Comparison of ENCODE assay signal across 25 cellular contexts in the genomic region with DNA sequence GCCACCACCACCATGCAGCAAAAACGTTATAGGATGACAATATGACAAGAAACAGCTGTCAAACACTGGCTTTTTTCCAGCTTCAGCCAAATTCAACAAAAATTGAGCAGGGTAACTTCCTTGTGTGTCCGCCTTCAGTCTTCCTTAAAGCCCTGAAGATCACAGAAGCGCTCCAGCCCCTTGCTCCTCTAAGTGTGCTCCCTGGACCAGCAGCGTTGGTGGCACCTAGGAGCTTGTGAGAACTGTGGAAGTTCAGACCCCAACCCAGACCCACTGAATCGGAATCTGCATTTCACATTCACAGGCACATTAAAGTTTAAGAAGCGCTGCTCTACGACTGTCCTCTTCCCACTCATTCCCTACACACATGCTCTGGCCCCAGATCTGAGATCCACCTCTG.
"Had no signal": no experiment of that assay in that cellular context is flagged by ENCODE, and none has a peak within 500 bp of the region (broad histone marks: within the 10 kb centered on the region; RNA-seq: fewer than 3 reads in every experiment).

No MANE protein-coding gene starts in this region.

- H3K27ac ChIP-seq: esophagus muscularis mucosa, gastroesophageal sphincter, left lung, ovary, psoas muscle, suprapubic skin, transverse colon, upper lobe of right lung, uterus had no signal

- H3K4me3 ChIP-seq: esophagus muscularis mucosa, gastroesophageal sphincter, heart left ventricle, left lung, ovary, psoas muscle, skin epidermis, suprapubic skin, transverse colon, upper lobe of right lung, uterus had no signal

- H3K36me3 ChIP-seq: esophagus muscularis mucosa, gastroesophageal sphincter, heart left ventricle, left lung, ovary, suprapubic skin, transverse colon, upper lobe of right lung, uterus had no signal

- H3K9me3 Mint-ChIP-seq: naive thymus-derived CD4-positive, alpha-beta T cell; stimulated activated naive B cell treated with anti-CD40 and anti-IgM and Interleukin-4, amounts not matched to agents 10 μg/mL and 1 μg/mL and 100 μg/mL, for 72 hours; stimulated activated naive CD8-positive, alpha-beta T cell treated with anti-CD3 and anti-CD28 coated beads, Interleukin-15, Interleukin-2, amounts not matched to agents 100 ng/mL and 50 ng/mL, for 24 hours had no signal

- ATAC-seq: foreskin keratinocyte; gastroesophageal sphincter; heart left ventricle; left cardiac atrium; left lung; naive thymus-derived CD4-positive, alpha-beta T cell; psoas muscle; right cardiac atrium; stimulated activated naive B cell treated with anti-CD40 and anti-IgM and Interleukin-4, amounts not matched to agents 10 μg/mL and 1 μg/mL and 100 μg/mL, for 72 hours; upper lobe of right lung had no signal

- H3K4me3 Mint-ChIP-seq: naive thymus-derived CD4-positive, alpha-beta T cell; stimulated activated naive B cell treated with anti-CD40 and anti-IgM and Interleukin-4, amounts not matched to agents 10 μg/mL and 1 μg/mL and 100 μg/mL, for 72 hours; stimulated activated naive CD8-positive, alpha-beta T cell treated with anti-CD3 and anti-CD28 coated beads, Interleukin-15, Interleukin-2, amounts not matched to agents 100 ng/mL and 50 ng/mL, for 24 hours had no signal

- H3K27me3 Mint-ChIP-seq: stimulated activated naive B cell treated with anti-CD40 and anti-IgM and Interleukin-4, amounts not matched to agents 10 μg/mL and 1 μg/mL and 100 μg/mL, for 72 hours; stimulated activated naive CD8-positive, alpha-beta T cell treated with anti-CD3 and anti-CD28 coated beads, Interleukin-15, Interleukin-2, amounts not matched to agents 100 ng/mL and 50 ng/mL, for 24 hours had no signal

- H3K36me3 Mint-ChIP-seq: naive thymus-derived CD4-positive, alpha-beta T cell; stimulated activated naive B cell treated with anti-CD40 and anti-IgM and Interleukin-4, amounts not matched to agents 10 μg/mL and 1 μg/mL and 100 μg/mL, for 72 hours had no signal

- H3K27me3 ChIP-seq: esophagus muscularis mucosa, foreskin keratinocyte, gastroesophageal sphincter, heart left ventricle, left lung, ovary, suprapubic skin, transverse colon, upper lobe of right lung, uterus had no signal

- H3K4me1 ChIP-seq: psoas muscle had no signal

- DNase-seq: effector CD8-positive, alpha-beta T cell; foreskin keratinocyte; heart left ventricle; hippocampal formation; left cardiac atrium; left lung; mesendoderm; midbrain; naive thymus-derived CD4-positive, alpha-beta T cell; occipital lobe; ovary; posterior cingulate gyrus; psoas muscle; right cardiac atrium; stimulated activated CD4-positive, alpha-beta T cell treated with anti-CD3 and anti-CD28 coated beads, Interleukin-15, amount 100 ng/mL, for 24 hours; stimulated activated CD4-positive, alpha-beta T cell treated with anti-CD3 and anti-CD28 coated beads, Interleukin-2, amount 100 ng/mL, for 48 hours; stimulated activated naive B cell treated with anti-CD40 and anti-IgM and Interleukin-4, amounts not matched to agents 10 μg/mL and 1 μg/mL and 100 μg/mL, for 72 hours; transverse colon; upper lobe of right lung; uterus had no signal

- H3K9me3 ChIP-seq: esophagus muscularis mucosa, gastroesophageal sphincter, heart left ventricle, left lung, ovary, psoas muscle, suprapubic skin, transverse colon, upper lobe of right lung, uterus had no signal

- H3K27ac Mint-ChIP-seq: naive thymus-derived CD4-positive, alpha-beta T cell; stimulated activated naive B cell treated with anti-CD40 and anti-IgM and Interleukin-4, amounts not matched to agents 10 μg/mL and 1 μg/mL and 100 μg/mL, for 72 hours; stimulated activated naive CD8-positive, alpha-beta T cell treated with anti-CD3 and anti-CD28 coated beads, Interleukin-15, Interleukin-2, amounts not matched to agents 100 ng/mL and 50 ng/mL, for 24 hours had no signal
